ENCODE assay signal across 21 cellular contexts in genomic region chr6:81216668-81217067, GRCh38.
DNase-seq lines count a peak whose midpoint lies in the region; TF ChIP-seq lines count a peak whose summit lies in the region.
"Had no signal": no experiment of that assay in that cellular context is flagged by ENCODE, and none has a peak within 500 bp of the region (broad histone marks: within the 10 kb centered on the region; RNA-seq: fewer than 3 reads in every experiment).

No MANE protein-coding gene starts in this region.

- no peaks in the 10 kb centered on the region for H3K4me1 Mint-ChIP-seq in CD14-positive monocyte
- H3K4me1 Mint-ChIP-seq: B cell; CD4-positive, alpha-beta memory T cell had no signal

- no TSS peak for BruUV-seq in A673 (replicated peaks; lab: Mats Ljungman, UMichigan)

- TF ChIP-seq CTCF in A673 (conservative IDR thresholded peaks at IDR 0.05; ENCODE audit: low read depth, low read length), result no peak
- TF ChIP-seq CTCF in SK-N-SH (IDR thresholded peaks at IDR 0.05), result no peak
- no peak for TF ChIP-seq CTCF in fibroblast of the aortic adventitia (IDR thresholded peaks at IDR 0.05; ENCODE audit: insufficient read depth, low read length)
- no peak for TF ChIP-seq CTCF in CD14-positive monocyte (IDR thresholded peaks at IDR 0.05)

- H3K4me1 ChIP-seq in A673 (ENCODE audit: insufficient read depth, low read length, poor library complexity, severe bottlenecking) (no peaks in the 10 kb centered on the region), SK-N-SH (ENCODE audit: control insufficient read depth in 1 of 2, insufficient read depth in 2 of 2, low read depth in 1 of 2, low read length in 1 of 2) (no peaks in the 10 kb centered on the region; a peak in 2 of 4 replicates)
- H3K4me1 ChIP-seq: BLaER1 treated with 17β-estradiol and CSF1 and Interleukin-3, amounts not matched to agents 10 nM and 100 nM had no signal

- no peaks in the 10 kb centered on the region for H3K36me3 Mint-ChIP-seq in CD14-positive monocyte
- H3K36me3 Mint-ChIP-seq: CD4-positive, alpha-beta memory T cell had no signal

- H3K36me3 ChIP-seq in A673 (ENCODE audit: insufficient read depth, low read length, poor library complexity, severe bottlenecking) (no peaks in the 10 kb centered on the region), SK-N-SH (replicated peaks in 1 of 2; ENCODE audit: control insufficient read depth in 1 of 2, insufficient read depth in 2 of 2, low read length in 1 of 2) (no peaks in the 10 kb centered on the region)
- H3K36me3 ChIP-seq: BLaER1 treated with 17β-estradiol and CSF1 and Interleukin-3, amounts not matched to agents 10 nM and 100 nM had no signal

- H4K20me1 ChIP-seq in SK-N-SH (ENCODE audit: insufficient read depth), result no peaks in the 10 kb centered on the region
- H4K20me1 ChIP-seq: BLaER1 treated with 17β-estradiol and CSF1 and Interleukin-3, amounts not matched to agents 10 nM and 100 nM had no signal

- peaks cover 0 to 15% (median 10%) of the 10 kb centered on the region in 7 donors for H3K9me3 Mint-ChIP-seq in CD14-positive monocyte

- H3K9me3 ChIP-seq in A673 (ENCODE audit: low read depth, low read length, poor library complexity, severe bottlenecking) (no peaks in the 10 kb centered on the region), SK-N-SH (peaks cover 3% of the 10 kb centered on the region; the same call in 1 of the 2 replicates)
- H3K9me3 ChIP-seq: BLaER1 treated with 17β-estradiol and CSF1 and Interleukin-3, amounts not matched to agents 10 nM and 100 nM had no signal

- peak in 1 of 2 experiments; percentile 37; a peak in 1 of 4 replicates for TF ChIP-seq EP300 in SK-N-SH (IDR thresholded peaks at IDR 0.05; ENCODE audit: borderline replicate concordance in 1 of 2, low read depth in 1 of 2, low read length in 1 of 2)

- intact Hi-C loops in A673 (cut with micrococcal nuclease; ENCODE audit: unreplicated experiment) (no loop called here), CD14-positive monocyte (cut with micrococcal nuclease) (no loop called here)

- H3K4me3 Mint-ChIP-seq in CD14-positive monocyte, result no peak overlapping the region
- H3K4me3 Mint-ChIP-seq: B cell; CD4-positive, alpha-beta memory T cell; H9 had no signal

- no peaks in the 10 kb centered on the region for H3K27me3 Mint-ChIP-seq in CD14-positive monocyte (ENCODE audit: low read depth in 3 of 3)
- H3K27me3 Mint-ChIP-seq: B cell; CD4-positive, alpha-beta memory T cell had no signal

- no peak overlapping the region for H3K27ac ChIP-seq in A673 (ENCODE audit: low read depth, low read length, poor library complexity, severe bottlenecking)
- no peak overlapping the region for H3K27ac ChIP-seq in SK-N-SH (ENCODE audit: low read depth in 2 of 2, low read length in 1 of 2)
- H3K27ac ChIP-seq: 22Rv1; BLaER1 treated with 17β-estradiol and CSF1 and Interleukin-3, amounts not matched to agents 10 nM and 100 nM; GM23248 had no signal

- H3K27me3 ChIP-seq in A673 (replicated peaks; ENCODE audit: insufficient read depth, low read depth, low read length, poor library complexity) (no peaks in the 10 kb centered on the region), SK-N-SH (ENCODE audit: insufficient read depth) (no peaks in the 10 kb centered on the region)
- H3K27me3 ChIP-seq: BLaER1 treated with 17β-estradiol and CSF1 and Interleukin-3, amounts not matched to agents 10 nM and 100 nM had no signal

- 38% methylated on average over 3 of the region's 3 CpGs for WGBS in SK-N-SH (ENCODE audit: low lambda C conversion rate)

- TF ChIP-seq RAD21 in SK-N-SH (IDR thresholded peaks at IDR 0.05; ENCODE audit: low read length), result no peak

- H3F3A ChIP-seq in SK-N-SH (replicated peaks; ENCODE audit: insufficient read depth), result no peaks in the 10 kb centered on the region

- POLR2A ChIA-PET in A673 (lab: Charles Lee; ENCODE audit: low non-redundant PET), result no interaction called here
- POLR2A ChIA-PET in SK-N-SH (lab: Yijun Ruan, JAX), result no interaction called here

- H2AFZ ChIP-seq in SK-N-SH (ENCODE audit: low read depth), result no peak overlapping the region
- H2AFZ ChIP-seq: GM23248 had no signal

- in situ Hi-C loops in ACHN (cut with HindIII; ENCODE audit: low pct_ligation_motif_present, low pct_unique_long_range_greater_than_20kb, low sequenced_read_pairs), result no loop called here

- H3K79me2 ChIP-seq in SK-N-SH (ENCODE audit: insufficient read depth), result no peaks in the 10 kb centered on the region

- CTCF ChIA-PET in A673 (lab: Charles Lee) (no interaction called here), SK-N-SH (lab: Yijun Ruan, JAX) (no interaction called here)

- DNase-seq in A673 (ENCODE audit: low spot score) (peak; percentile 2), EH (ENCODE audit: low read depth) (peak; percentile 43), SK-N-SH (peak; percentile 54), fibroblast of the aortic adventitia (ENCODE audit: low read depth) (peak; percentile 2), CD14-positive monocyte (ENCODE audit: low spot score) (no peak), ACHN (no peak), D341Med (ENCODE audit: low spot score) (no peak)
- DNase-seq in activated effector memory CD4-positive, alpha-beta T cell treated with Interleukin-2 at 50 U/mL for 16 hours, result no peak
- DNase-seq: Calu3; CD4-positive, alpha-beta memory T cell; COR-L47; DMS153; DND-41; EL; GDM1; GM23248; H9 had no signal

- H3K9me2 ChIP-seq in SK-N-SH, result no peaks in the 10 kb centered on the region

- H3K9ac ChIP-seq in SK-N-SH, result no peak overlapping the region
- H3K9ac ChIP-seq: BLaER1 treated with 17β-estradiol and CSF1 and Interleukin-3, amounts not matched to agents 10 nM and 100 nM; GM23248 had no signal

- H3K4me3 ChIP-seq in A673 (ENCODE audit: low read depth, low read length, poor library complexity, severe bottlenecking), result no peak overlapping the region
- no peak overlapping the region for H3K4me3 ChIP-seq in SK-N-SH (ENCODE audit: low read depth in 2 of 2, low read length in 1 of 2)
- no peak overlapping the region for H3K4me3 ChIP-seq in fibroblast of the aortic adventitia (ENCODE audit: low read depth, low read length)
- H3K4me3 ChIP-seq: BLaER1 treated with 17β-estradiol and CSF1 and Interleukin-3, amounts not matched to agents 10 nM and 100 nM; GM12878; GM23248 had no signal

- H3K4me2 ChIP-seq in SK-N-SH, result no peak overlapping the region
- H3K4me2 ChIP-seq: BLaER1 treated with 17β-estradiol and CSF1 and Interleukin-3, amounts not matched to agents 10 nM and 100 nM had no signal

- no peak overlapping the region for H3K27ac Mint-ChIP-seq in CD14-positive monocyte
- H3K27ac Mint-ChIP-seq: B cell; CD4-positive, alpha-beta memory T cell; H9 had no signal

TF ChIP-seq in SK-N-SH, 30 proteins besides CTCF, POLR2A, EP300 and RAD21:
- TF ChIP-seq ELF1 (IDR thresholded peaks at IDR 0.05) (no peak), ZBTB33 (IDR thresholded peaks at IDR 0.05; ENCODE audit: borderline replicate concordance, low read depth) (no peak), RCOR1 (IDR thresholded peaks at IDR 0.05; ENCODE audit: low read length) (peak; percentile 88)

Comparison
In these comparisons a context has a peak if more than half of its experiments do, and no peak if none do; other contexts are left out.
1. DNase-seq: peak in A673 (single experiment), EH (single experiment), SK-N-SH (single experiment) and fibroblast of the aortic adventitia (single experiment); none in CD14-positive monocyte (single experiment), activated effector memory CD4-positive, alpha-beta T cell treated with Interleukin-2 at 50 U/mL for 16 hours (single experiment), ACHN (single experiment) and D341Med (single experiment).